In genomic region chr15:67928666-67929065, GRCh38 we compare ENCODE assay signal across 1 cellular context.
TF ChIP-seq lines count a peak whose summit lies in the region.

No MANE protein-coding gene starts in this region.

TF ChIP-seq in A549, 52 proteins besides CTCF, POLR2A, EP300 and RAD21 (continued from another document):
- TF ChIP-seq NR3C1 (IDR thresholded peaks at IDR 0.05) (no peak), RFX5 (IDR thresholded peaks at IDR 0.05) (no peak), KDM1A (IDR thresholded peaks at IDR 0.05; ENCODE audit: low read depth) (no peak), GATA3 (IDR thresholded peaks at IDR 0.05; ENCODE audit: borderline replicate concordance) (no peak), RNF2 (IDR thresholded peaks at IDR 0.05; ENCODE audit: borderline replicate concordance, low read depth) (no peak), RARB (CRISPR knock-in tag; IDR thresholded peaks at IDR 0.05) (no peak), TFCP2L1 (CRISPR knock-in tag; IDR thresholded peaks at IDR 0.05) (no peak), CBX2 (IDR thresholded peaks at IDR 0.05; ENCODE audit: borderline replicate concordance, low read depth) (no peak), CHD2 (IDR thresholded peaks at IDR 0.05; ENCODE audit: low read length, partially characterized antibody) (no peak), EHMT2 (IDR thresholded peaks at IDR 0.05; ENCODE audit: low read depth) (no peak), FOSB (CRISPR knock-in tag; IDR thresholded peaks at IDR 0.05) (no peak), PHF8 (IDR thresholded peaks at IDR 0.05; ENCODE audit: borderline replicate concordance, low read depth) (no peak)
